ENCODE assay signal across 8 cellular contexts in the genomic region with DNA sequence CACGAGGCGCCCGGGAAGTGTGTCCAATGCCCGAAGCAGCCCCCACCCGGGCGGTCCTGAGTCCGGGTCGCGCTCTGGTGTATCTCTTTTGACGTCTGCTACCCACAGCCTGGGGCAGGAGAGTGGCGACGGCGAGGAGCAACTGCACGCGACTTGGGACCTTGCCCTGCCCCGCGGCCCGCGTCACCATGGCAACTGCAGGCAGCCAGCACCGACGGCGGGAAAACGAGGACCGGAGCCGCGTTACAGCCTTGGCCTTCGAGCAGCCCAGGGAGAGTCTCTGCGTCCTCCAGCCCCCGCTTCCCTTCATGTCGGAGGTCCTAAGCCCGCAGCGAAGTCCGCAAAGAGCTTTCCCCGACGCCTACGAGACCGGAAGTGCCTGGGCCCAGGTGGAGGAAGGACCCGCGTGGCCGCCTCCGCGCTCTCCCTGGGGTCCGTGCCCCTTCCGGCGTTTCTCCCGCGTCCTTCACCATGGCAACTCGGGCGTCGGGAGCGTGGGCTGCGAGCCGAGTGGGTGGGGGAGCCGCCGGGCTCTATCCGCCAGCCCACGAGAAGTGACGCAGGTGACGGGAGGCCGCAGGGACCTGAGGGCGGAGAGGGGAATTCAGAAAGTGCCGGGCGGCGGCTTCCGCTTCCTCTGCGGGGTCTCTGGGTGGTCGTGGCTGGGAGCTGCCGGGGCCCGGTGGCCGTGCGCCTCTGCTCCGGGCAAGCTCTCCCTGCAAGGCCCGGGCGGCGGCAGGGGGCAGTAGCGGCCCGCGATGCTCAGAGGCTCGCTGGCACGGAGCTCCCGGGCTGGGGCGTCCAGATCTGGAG.
DNase-seq lines count a peak whose midpoint lies in the region; ATAC-seq and TF ChIP-seq lines count a peak whose summit lies in the region.

No MANE protein-coding gene starts in this region.

- ATAC-seq in HG02852 (IDR thresholded peaks at IDR 0.05; ENCODE audit: unreplicated experiment): peak; percentile 69
- ATAC-seq in HG02623 (IDR thresholded peaks at IDR 0.05; ENCODE audit: unreplicated experiment): no peak

- peak; percentile 77 for TF ChIP-seq CTCF in GM06990 (IDR thresholded peaks at IDR 0.05; ENCODE audit: insufficient read depth, low read length, poor library complexity, severe bottlenecking)

- H3K27me3 ChIP-seq in GM06990 (replicated peaks; ENCODE audit: control insufficient read depth, insufficient read depth, low read length): no peaks in the 10 kb centered on the region; the same call in 1 of the 2 replicates

- peak; percentile 79 for DNase-seq in GM06990 (ENCODE audit: extremely low read depth, insufficient read length)
- DNase-seq in NCI-H510A treated with DMSO at 0.1 percent for 48 hours (lab: John Stamatoyannopoulos, UW): peak; percentile 70
- peak; percentile 3 for DNase-seq in activated CD8-positive, alpha-beta memory T cell treated with anti-CD3 and anti-CD28 coated beads, Interleukin-2, amount 50 U/mL, for 1 hour (ENCODE audit: extremely low read depth)
- peak; percentile 42 for DNase-seq in epidermal melanocyte (ENCODE audit: insufficient read length, low spot score)
- peak; percentile 61 for DNase-seq in middle frontal gyrus (ENCODE audit: extremely low spot score, low spot score)
- peak; percentile 63 to 75 for DNase-seq in stimulated activated CD8-positive, alpha-beta memory T cell treated with anti-CD3 and anti-CD28 coated beads, Interleukin-15, amount 100 ng/mL, for 48 hours (ENCODE audit: low read depth in 2 of 2)

- no peaks in the 10 kb centered on the region for H3K36me3 ChIP-seq in GM06990 (ENCODE audit: control insufficient read depth, insufficient read depth, low read length)

- H3K4me3 ChIP-seq in GM06990 (replicated peaks; ENCODE audit: low read depth, low read length): peak overlapping the region; percentile 54

Comparison
In these comparisons a context has a peak if more than half of its experiments do, and no peak if none do; other contexts are left out.
1. DNase-seq: peak in every context shown above with its lines; median percentile 79 in GM06990; 70 in NCI-H510A treated with DMSO at 0.1 percent for 48 hours; 69 in stimulated activated CD8-positive, alpha-beta memory T cell treated with anti-CD3 and anti-CD28 coated beads, Interleukin-15, amount 100 ng/mL, for 48 hours; 61 in middle frontal gyrus; 42 in epidermal melanocyte; 3 in activated CD8-positive, alpha-beta memory T cell treated with anti-CD3 and anti-CD28 coated beads, Interleukin-2, amount 50 U/mL, for 1 hour.